8 cellular contexts compared by ENCODE assay signal in genomic region chrX:48475774-48476577, GRCh38. TPM values are rescaled to one million over a fixed set of nuclear protein-coding genes. Genes with fewer than 3 reads are reported as not detected.
DNase-seq lines count a peak whose midpoint lies in the region; ATAC-seq and TF ChIP-seq lines count a peak whose summit lies in the region.

TSS of gene FTSJ1 (plus strand) at chrX:48476199. CDS start at chrX:48478048, 1,849 bp downstream.

- DNase-seq in NCI-H146 (lab: John Stamatoyannopoulos, UW) (peak; percentile 89), T-helper 1 cell (peak; percentile 74 to 95 (median 84)), adrenal gland (peak; percentile 85 to 97 (median 91)), cardiac septum (ENCODE audit: low spot score) (peak; percentile 90), posterior cingulate gyrus (peak; percentile 81 to 98 (median 88)), upper lobe of left lung (peak; percentile 85 to 94)

- no peak for TF ChIP-seq EP300 in upper lobe of left lung (IDR thresholded peaks at IDR 0.05)

- H3K27ac ChIP-seq in adrenal gland (peak within 1 kb of the TSS in 4 of 5 donors; percentile 64 to 86 (median 78)), upper lobe of left lung (peak within 1 kb of the TSS; percentile 49 to 90 (median 82))

- intact Hi-C loops in adrenal gland (cut with DNase I) (no loop called here), cardiac septum (cut with DNase I) (loop anchor here (10.0 kb wide), 2 partner anchors 391 to 641 kb away; partner anchors contain the start of gene ZNF81), posterior cingulate gyrus (cut with DNase I) (loop anchor here (1.0 kb wide), 1 partner anchor 63 kb away; the partner anchor contains the start of gene TBC1D25)

- WGBS in adrenal gland, 4 donors = 0 to 43% (median 18%) methylated on average over 12 to 75 of the region's 75 CpGs
- WGBS in upper lobe of left lung, 2 donors = 1 to 39% methylated on average over 14 to 70 of the region's 75 CpGs

- H3K36me3 ChIP-seq in adrenal gland (replicated peaks in 1 of 2) (no peaks in the 10 kb centered on the region), upper lobe of left lung (peaks cover 0 to 6% (median under 1%) of the 10 kb centered on the region in 4 donors)

- TF ChIP-seq POLR2A in adrenal gland (IDR thresholded peaks at IDR 0.05) (peak; percentile 6 to 67), upper lobe of left lung (IDR thresholded peaks at IDR 0.05) (peak in 3 of 4 donors; percentile 46 to 61 (median 54))

- ATAC-seq in HG02798 (IDR thresholded peaks at IDR 0.05; ENCODE audit: poor library complexity, unreplicated experiment) (peak; percentile 95), upper lobe of left lung (ENCODE audit: low FRiP score in 2 of 2) (peak; percentile 93 to 98)

- no peaks in the 10 kb centered on the region for H3K4me1 ChIP-seq in adrenal gland (replicated peaks in 1 of 2)
- peaks cover 0 to 15% (median 2%) of the 10 kb centered on the region in 4 donors for H3K4me1 ChIP-seq in upper lobe of left lung

- H3K27me3 ChIP-seq in adrenal gland (no peaks in the 10 kb centered on the region), upper lobe of left lung (no peaks in the 10 kb centered on the region)

- no peak for TF ChIP-seq CTCF in GM12875 (IDR thresholded peaks at IDR 0.05; ENCODE audit: borderline replicate concordance, insufficient read depth, low read depth, low read length)
- TF ChIP-seq CTCF in adrenal gland (IDR thresholded peaks at IDR 0.05) = no peak
- no peak for TF ChIP-seq CTCF in upper lobe of left lung (IDR thresholded peaks at IDR 0.05)

- H3K9me3 ChIP-seq in adrenal gland (replicated peaks in 1 of 3) = no peaks in the 10 kb centered on the region
- no peaks in the 10 kb centered on the region for H3K9me3 ChIP-seq in upper lobe of left lung

- H3K4me3 ChIP-seq in GM12875 (ENCODE audit: low read depth, low read length) (peak within 1 kb of the TSS; percentile 74), adrenal gland (peak within 1 kb of the TSS; percentile 43 to 64 (median 56)), upper lobe of left lung (peak within 1 kb of the TSS; percentile 27 to 79 (median 68))

RNA-seq across cellular contexts. Expression of gene FTSJ1, which starts in this region (rescaled TPM):
- total RNA-seq in adrenal gland (10 to 100 TPM; 27.8 to 83.4 (median 41.0) TPM), cardiac septum (18.8 TPM), upper lobe of left lung (10 to 100 TPM; 25.2 to 49.1 (median 42.8) TPM)
- polyA plus RNA-seq in adrenal gland = 10 to 100 TPM; 42.2 to 59.2 (median 52.0) TPM

Comparison
In these comparisons a context has a peak if more than half of its experiments do, and no peak if none do; other contexts are left out.
1. Peak in every context shown above with its lines: DNase-seq, ATAC-seq, H3K4me3 ChIP-seq and H3K27ac ChIP-seq.
2. intact Hi-C loops: an anchor here in cardiac septum (10.0 kb wide) and posterior cingulate gyrus (1.0 kb wide); none called in adrenal gland.